8 cellular contexts compared by ENCODE assay signal in genomic region chr11:87037450-87038234, GRCh38. TPM values are rescaled to one million over a fixed set of nuclear protein-coding genes. Genes with fewer than 3 reads are reported as not detected.
DNase-seq lines count a peak whose midpoint lies in the region; ATAC-seq, FAIRE-seq and TF ChIP-seq lines count a peak whose summit lies in the region.

TSS of gene TMEM135 (plus strand) at chr11:87037934. CDS start at chr11:87038046, 112 bp downstream.

- peak; percentile 79 to 83 for TF ChIP-seq POLR2A in HepG2 (IDR thresholded peaks at IDR 0.05; ENCODE audit: insufficient read depth in 1 of 2, low read depth in 2 of 2, low read length in 2 of 2)

- H3K4me3 Mint-ChIP-seq in CD4-positive, CD25-positive, alpha-beta regulatory T cell = peak within 1 kb of the TSS; percentile 93 to 98 (median 97)

- H4K20me1 ChIP-seq in HepG2 (ENCODE audit: insufficient read depth, low read length) = peaks cover 4% of the 10 kb centered on the region

- no TSS peak for BruUV-seq in HepG2 (replicated peaks; lab: Mats Ljungman, UMichigan)

- TF ChIP-seq EP300 in HepG2 (IDR thresholded peaks at IDR 0.05; ENCODE audit: low read depth in 2 of 2, low read length in 2 of 2) (peak; percentile 50 to 67; a peak in 3 of 4 replicates), HepG2 (CRISPR knock-in tag; IDR thresholded peaks at IDR 0.05; ENCODE audit: borderline replicate concordance) (peak; percentile 78; the same call in 1 of the 2 replicates)

- WGBS in HepG2 (ENCODE audit: low lambda C conversion rate) = 2% methylated on average over 20 of the region's 66 CpGs

- H3K27me3 ChIP-seq in CD4-positive, CD25-positive, alpha-beta regulatory T cell (ENCODE audit: control insufficient read depth, insufficient read depth, low read length) = no peaks in the 10 kb centered on the region
- no peaks in the 10 kb centered on the region; a peak in 1 of 5 replicates for H3K27me3 ChIP-seq in HepG2 (ENCODE audit: control insufficient read depth in 1 of 2, insufficient read depth in 2 of 2, low read length in 2 of 2)

- peak; percentile 81 to 96 (median 88) for DNase-seq in CD4-positive, CD25-positive, alpha-beta regulatory T cell
- DNase-seq in NCI-H774 (lab: John Stamatoyannopoulos, UW) (peak; percentile 98), dermis blood vessel endothelial cell (peak; percentile 94), HepG2 (ENCODE audit: low spot score) (peak; percentile 94)
- peak; percentile 84 to 85 for DNase-seq in activated CD4-positive, alpha-beta T cell treated with anti-CD3 and anti-CD28 coated beads, Interleukin-2, amount 50 U/mL, for 4 hours
- peak; percentile 92 to 95 for DNase-seq in stimulated activated CD4-positive, alpha-beta T cell treated with anti-CD3 and anti-CD28 coated beads, Interleukin-2, amount 100 ng/mL, for 48 hours

- ATAC-seq in CD4-positive, CD25-positive, alpha-beta regulatory T cell (ENCODE audit: low read depth in 2 of 2) = peak; percentile 96 to 97
- ATAC-seq in GM19438 (IDR thresholded peaks at IDR 0.05; ENCODE audit: low read depth, unreplicated experiment) (peak; percentile 97), HG03571 (IDR thresholded peaks at IDR 0.05; ENCODE audit: unreplicated experiment) (peak; percentile 99), HepG2 (peak; percentile 96)

- H3K4me3 ChIP-seq in CD4-positive, CD25-positive, alpha-beta regulatory T cell (ENCODE audit: low read depth, low read length) = peak within 1 kb of the TSS; percentile 85
- H3K4me3 ChIP-seq in HepG2 (replicated peaks in 1 of 3; ENCODE audit: insufficient read depth in 1 of 3, low read depth in 2 of 3, low read length in 3 of 3) = peak within 1 kb of the TSS; percentile 79 to 98 (median 93)

- H2AFZ ChIP-seq in HepG2 (ENCODE audit: low read length) = no peak within 1 kb of the TSS

- H3K4me1 ChIP-seq in CD4-positive, CD25-positive, alpha-beta regulatory T cell (ENCODE audit: control insufficient read depth, insufficient read depth, low read length, poor library complexity, severe bottlenecking) = peaks cover 28% of the 10 kb centered on the region
- H3K4me1 ChIP-seq in HepG2 (ENCODE audit: insufficient read depth, low read length) = peaks cover 60% of the 10 kb centered on the region

- FAIRE-seq in HepG2 (lab: Jason Lieb, UNC) = peak; percentile 79

- CTCF ChIA-PET in HepG2 (lab: Yijun Ruan, JAX; ENCODE audit: low intra/inter-chr PET ratio, low total read pairs) = interaction anchor here (0.5 to 1.2 kb wide), 2 partner anchors 59 to 81 kb away, joined by 3 to 4 read pairs; no protein-coding TSS in a partner anchor

- POLR2A ChIA-PET in HepG2 (lab: Yijun Ruan, JAX) = interaction anchor here (0.7 to 3.2 kb wide), 25 partner anchors 8 to 970 kb away, joined by 3 to 57 read pairs (median 4); partner anchors contain the start of gene FZD4

- H3K4me2 ChIP-seq in HepG2 (ENCODE audit: low read depth, low read length) = peak within 1 kb of the TSS; percentile 86

- H3K27ac Mint-ChIP-seq in CD4-positive, CD25-positive, alpha-beta regulatory T cell = peak within 1 kb of the TSS; percentile 84 to 94 (median 93)

- peaks cover 9% of the 10 kb centered on the region for H3K27me3 Mint-ChIP-seq in CD4-positive, CD25-positive, alpha-beta regulatory T cell

- peak; percentile 64; the same call in 1 of the 2 replicates for TF ChIP-seq RAD21 in HepG2 (CRISPR knock-in tag; IDR thresholded peaks at IDR 0.05)

- peaks cover 18% of the 10 kb centered on the region for H3K36me3 Mint-ChIP-seq in CD4-positive, CD25-positive, alpha-beta regulatory T cell

- H3K27ac ChIP-seq in CD4-positive, CD25-positive, alpha-beta regulatory T cell (ENCODE audit: insufficient read depth, low read length, poor library complexity, severe bottlenecking) = peak within 1 kb of the TSS; percentile 66
- peak within 1 kb of the TSS; percentile 95 for H3K27ac ChIP-seq in HepG2 (ENCODE audit: extremely low read length, insufficient read depth, low read length)

- in situ Hi-C loops in HepG2 (cut with HindIII; ENCODE audit: extremely low pct_ligation_motif_present, low pct_unique_long_range_greater_than_20kb) = loop anchor here (5.0 kb wide), 2 partner anchors 35 to 85 kb away; no protein-coding TSS in a partner anchor

- peaks cover 48% of the 10 kb centered on the region for H3K79me2 ChIP-seq in HepG2 (ENCODE audit: insufficient read depth, low read length)

- intact Hi-C loops in HepG2 (cut with micrococcal nuclease; ENCODE audit: unreplicated experiment) = loop anchor here (1.0 to 5.0 kb wide), 6 partner anchors 8 to 97 kb away; partner anchors contain the start of gene FZD4

- H3K9me3 Mint-ChIP-seq in CD4-positive, CD25-positive, alpha-beta regulatory T cell = peaks cover 0 to 2% (median 0%) of the 10 kb centered on the region in 7 donors

- no peaks in the 10 kb centered on the region for H3K36me3 ChIP-seq in CD4-positive, CD25-positive, alpha-beta regulatory T cell (ENCODE audit: control insufficient read depth, insufficient read depth, low read length)
- 0 out of 5 replicates have a peak, but pooled peaks cover 0 to 5% of the 10 kb centered on the region in 2 experiments for H3K36me3 ChIP-seq in HepG2 (replicated peaks in 1 of 2; ENCODE audit: control insufficient read depth in 1 of 2, insufficient read depth in 2 of 2, low read length in 2 of 2)

- peak within 1 kb of the TSS; percentile 91 for H3K9ac ChIP-seq in HepG2 (ENCODE audit: insufficient read depth, low read depth, low read length)

- H3K4me1 Mint-ChIP-seq in CD4-positive, CD25-positive, alpha-beta regulatory T cell = peaks cover 13 to 60% (median 41%) of the 10 kb centered on the region in 4 donors

- H3K9me3 ChIP-seq in CD4-positive, CD25-positive, alpha-beta regulatory T cell (ENCODE audit: control insufficient read depth in 2 of 2, low read length in 2 of 2) = no peaks in the 10 kb centered on the region
- no peaks in the 10 kb centered on the region for H3K9me3 ChIP-seq in HepG2 (ENCODE audit: low read length)

- peak; percentile 60 for TF ChIP-seq CTCF in HepG2 (CRISPR knock-in tag; IDR thresholded peaks at IDR 0.05)

TF ChIP-seq in HepG2, 621 proteins besides CTCF, POLR2A, EP300 and RAD21 (continues in another document):
- peak in 1 of 2 experiments; percentile 57; a peak in 1 of 4 replicates for TF ChIP-seq ATF4 (CRISPR knock-in tag; IDR thresholded peaks at IDR 0.05)
- TF ChIP-seq HDAC2 (CRISPR knock-in tag; IDR thresholded peaks at IDR 0.05) = peak; percentile 84
- TF ChIP-seq ZNF720 (CRISPR knock-in tag; IDR thresholded peaks at IDR 0.05) = no peak; the same call in 1 of the 2 replicates
- TF ChIP-seq, protein P1, sequence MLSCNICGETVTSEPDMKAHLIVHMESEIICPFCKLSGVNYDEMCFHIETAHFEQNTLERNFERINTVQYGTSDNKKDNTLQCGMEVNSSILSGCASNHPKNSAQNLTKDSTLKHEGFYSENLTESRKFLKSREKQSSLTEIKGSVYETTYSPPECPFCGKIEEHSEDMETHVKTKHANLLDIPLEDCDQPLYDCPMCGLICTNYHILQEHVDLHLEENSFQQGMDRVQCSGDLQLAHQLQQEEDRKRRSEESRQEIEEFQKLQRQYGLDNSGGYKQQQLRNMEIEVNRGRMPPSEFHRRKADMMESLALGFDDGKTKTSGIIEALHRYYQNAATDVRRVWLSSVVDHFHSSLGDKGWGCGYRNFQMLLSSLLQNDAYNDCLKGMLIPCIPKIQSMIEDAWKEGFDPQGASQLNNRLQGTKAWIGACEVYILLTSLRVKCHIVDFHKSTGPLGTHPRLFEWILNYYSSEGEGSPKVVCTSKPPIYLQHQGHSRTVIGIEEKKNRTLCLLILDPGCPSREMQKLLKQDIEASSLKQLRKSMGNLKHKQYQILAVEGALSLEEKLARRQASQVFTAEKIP (CRISPR knock-in tag; IDR thresholded peaks at IDR 0.05; ENCODE audit: borderline replicate concordance) = no peak
- no peak for TF ChIP-seq ZEB1 (IDR thresholded peaks at IDR 0.05; ENCODE audit: insufficient replicate concordance, low read depth)
- peak; percentile 67; the same call in 1 of the 2 replicates for TF ChIP-seq ZNF792 (CRISPR knock-in tag; IDR thresholded peaks at IDR 0.05)
- TF ChIP-seq BRD4 (CRISPR knock-in tag; IDR thresholded peaks at IDR 0.05) = peak; percentile 38; the same call in 1 of the 2 replicates

RNA-seq across cellular contexts. Expression of gene TMEM135, which starts in this region (rescaled TPM):
- total RNA-seq in CD4-positive, CD25-positive, alpha-beta regulatory T cell = 13.5 TPM
- polyA plus RNA-seq in CD4-positive, CD25-positive, alpha-beta regulatory T cell = 10 to 100 TPM in 1 of 4 donors, 1 to 10 TPM in 3; 6.3 to 10.4 (median 9.7) TPM
- total RNA-seq in dermis blood vessel endothelial cell (28.1 and 37.6 TPM in 2 replicates), HepG2 (2016; rRNA removed; fragmentation: Illumina TruSeq; extraction: Trizol) (88.9 and 137 TPM in 2 replicates)
- 13.8 and 23.1 TPM in 2 replicates for total RNA-seq in HepG2 (2016; cell fraction: cytosol; rRNA removed; fragmentation: Illumina TruSeq; extraction: Trizol; ENCODE audit: low read depth)
- 89.3 and 110 TPM in 2 replicates for total RNA-seq in HepG2 (2016; cell fraction: insoluble cytoplasmic fraction; rRNA removed; fragmentation: Illumina TruSeq; extraction: Trizol)
- total RNA-seq in HepG2 (2016; cell fraction: membrane; rRNA removed; fragmentation: Illumina TruSeq; extraction: Trizol) = 53.8 and 64.4 TPM in 2 replicates
- total RNA-seq in HepG2 (2016; cell fraction: nucleus; rRNA removed; fragmentation: Illumina TruSeq; extraction: Trizol) = 114 and 120 TPM in 2 replicates
- polyA plus RNA-seq in HepG2 (2011; rRNA removed) = 29.8 and 36.6 TPM in 2 replicates
- polyA plus RNA-seq in HepG2 (2011; cell fraction: cytosol; rRNA removed) = 22.7 and 40.1 TPM in 2 replicates
- polyA plus RNA-seq in HepG2 (2011; cell fraction: nucleus; rRNA removed) = 31.7 and 48.3 TPM in 2 replicates
- polyA plus RNA-seq in HepG2 (2012) = 28.2 and 36.9 TPM in 2 replicates
- polyA plus RNA-seq in HepG2 (2016; cell fraction: cytosol; fragmentation: Illumina TruSeq; extraction: Trizol; ENCODE audit: low read depth) = 4.8 and 5.5 TPM in 2 replicates
- polyA plus RNA-seq in HepG2 (2016; cell fraction: insoluble cytoplasmic fraction; fragmentation: Illumina TruSeq; extraction: Trizol; ENCODE audit: low read depth) = 68.6 and 71.6 TPM in 2 replicates
- 17.9 and 19.7 TPM in 2 replicates for polyA plus RNA-seq in HepG2 (2016; cell fraction: membrane; fragmentation: Illumina TruSeq; extraction: Trizol; ENCODE audit: low read depth)
- 49.6 and 80.2 TPM in 2 replicates for polyA plus RNA-seq in HepG2 (2016; cell fraction: nucleus; fragmentation: Illumina TruSeq; extraction: Trizol; ENCODE audit: insufficient read depth, low read depth)
- 29.8 and 153 TPM in 2 replicates for polyA minus RNA-seq in HepG2 (2011; rRNA and poly(A)+ RNA removed; ENCODE audit: low replicate concordance)
- polyA minus RNA-seq in HepG2 (2011; cell fraction: cytosol; rRNA and poly(A)+ RNA removed) = 48.6 and 52.1 TPM in 2 replicates
- polyA minus RNA-seq in HepG2 (2011; cell fraction: nucleus; rRNA and poly(A)+ RNA removed) = 145 and 211 TPM in 2 replicates

Comparison
In these comparisons a context has a peak if more than half of its experiments do, and no peak if none do; other contexts are left out.
1. Peak in every context shown above with its lines: DNase-seq, ATAC-seq, H3K4me3 ChIP-seq and H3K27ac ChIP-seq.